15 cellular contexts compared by ENCODE assay signal in genomic region chr3:152335273-152335672, GRCh38.
DNase-seq lines count a peak whose midpoint lies in the region; ATAC-seq and TF ChIP-seq lines count a peak whose summit lies in the region.
"Had no signal": no experiment of that assay in that cellular context is flagged by ENCODE, and none has a peak within 500 bp of the region (broad histone marks: within the 10 kb centered on the region; RNA-seq: fewer than 3 reads in every experiment).

No MANE protein-coding gene starts in this region.

- H3K9me3 ChIP-seq in CD4-positive, alpha-beta T cell (ENCODE audit: control insufficient read depth, low read length) = no peaks in the 10 kb centered on the region
- H3K9me3 ChIP-seq: testis had no signal

- intact Hi-C loops in CD4-positive, alpha-beta T cell (cut with DNase I, micrococcal nuclease) = loop anchor here in 1 of 2 experiments (5.0 kb wide), 1 partner anchor 107 kb away; no protein-coding TSS in a partner anchor

- DNase-seq in CD4-positive, alpha-beta T cell = no peak
- DNase-seq in MV-4-11 (lab: John Stamatoyannopoulos, UW) (peak; percentile 46), memory B cell (ENCODE audit: low spot score in 2 of 2) (no peak), DMS 273 (lab: John Stamatoyannopoulos, UW; ENCODE audit: unreplicated experiment) (no peak), OCI-M2 (lab: John Stamatoyannopoulos, UW; ENCODE audit: unreplicated experiment) (no peak), SHP77 treated with DMSO at 0.1 percent for 48 hours (lab: John Stamatoyannopoulos, UW) (no peak)
- DNase-seq: activated CD8-positive, alpha-beta memory T cell treated with anti-CD3 and anti-CD28 coated beads for 24 hours; effector CD8-positive, alpha-beta T cell; NCI-H2081 treated with DMSO at 0.1 percent for 48 hours; testis had no signal

- H3K27me3 ChIP-seq in CD4-positive, alpha-beta T cell (ENCODE audit: control insufficient read depth, insufficient read depth, low read length) = no peaks in the 10 kb centered on the region
- H3K27me3 ChIP-seq: testis had no signal

- peaks cover 96% of the 10 kb centered on the region for H3K36me3 Mint-ChIP-seq in CD4-positive, alpha-beta T cell (ENCODE audit: low read depth)
- H3K36me3 Mint-ChIP-seq in memory B cell = peaks cover 17% of the 10 kb centered on the region

- no peak overlapping the region for H3K27ac ChIP-seq in CD4-positive, alpha-beta T cell (ENCODE audit: low read depth, low read length)
- H3K27ac ChIP-seq: C4-2B, testis had no signal

- CTCF ChIA-PET in CD4-positive, alpha-beta T cell (lab: Charles Lee) = interaction anchor here (0.7 to 1.3 kb wide), 3 partner anchors 19 to 151 kb away, joined by 3 read pairs; no protein-coding TSS in a partner anchor

- no peak for ATAC-seq in CD4-positive, alpha-beta T cell (ENCODE audit: poor library complexity)
- ATAC-seq in GM18868 (IDR thresholded peaks at IDR 0.05; ENCODE audit: unreplicated experiment) (peak; percentile 38), memory B cell (ENCODE audit: low read depth) (peak; percentile 22), HG03039 (IDR thresholded peaks at IDR 0.05; ENCODE audit: unreplicated experiment) (no peak)

- peak overlapping the region; percentile 42 for H3K4me3 Mint-ChIP-seq in CD4-positive, alpha-beta T cell
- peak overlapping the region; percentile 14 for H3K4me3 Mint-ChIP-seq in memory B cell
- H3K4me3 Mint-ChIP-seq: nephron; T-helper 2 cell treated with Interferon-gamma antibody and Interleukin-4, amounts not matched to agents 5 μg/mL and 100 μg/mL, for 36 hours had no signal

- H3K27me3 Mint-ChIP-seq in CD4-positive, alpha-beta T cell = no peaks in the 10 kb centered on the region
- H3K27me3 Mint-ChIP-seq in memory B cell = no peaks in the 10 kb centered on the region

- POLR2A ChIA-PET in CD4-positive, alpha-beta T cell (lab: Charles Lee) = interaction anchor here (0.9 kb wide), 1 partner anchor 29 kb away, joined by 3 read pairs; no protein-coding TSS in a partner anchor

- H3K9me3 Mint-ChIP-seq in CD4-positive, alpha-beta T cell = no peaks in the 10 kb centered on the region
- H3K9me3 Mint-ChIP-seq in memory B cell = peaks cover 1% of the 10 kb centered on the region
- H3K9me3 Mint-ChIP-seq: nephron; T-helper 2 cell treated with Interferon-gamma antibody and Interleukin-4, amounts not matched to agents 5 μg/mL and 100 μg/mL, for 36 hours had no signal

- peak overlapping the region; percentile 47 for H3K27ac Mint-ChIP-seq in CD4-positive, alpha-beta T cell
- H3K27ac Mint-ChIP-seq in memory B cell = peak overlapping the region; percentile 31
- H3K27ac Mint-ChIP-seq: nephron; T-helper 2 cell treated with Interferon-gamma antibody and Interleukin-4, amounts not matched to agents 5 μg/mL and 100 μg/mL, for 36 hours had no signal

- no peak for TF ChIP-seq CTCF in CD4-positive, alpha-beta T cell (IDR thresholded peaks at IDR 0.05)

- peaks cover 97% of the 10 kb centered on the region for H3K4me1 Mint-ChIP-seq in CD4-positive, alpha-beta T cell (ENCODE audit: low read depth)
- peaks cover 45% of the 10 kb centered on the region for H3K4me1 Mint-ChIP-seq in memory B cell
- H3K4me1 Mint-ChIP-seq: nephron had no signal

Comparison
In these comparisons a context has a peak if more than half of its experiments do, and no peak if none do; other contexts are left out.
1. ATAC-seq: peak in GM18868 (single experiment) and memory B cell (single experiment); none in CD4-positive, alpha-beta T cell (single experiment) and HG03039 (single experiment).